4 cellular contexts compared by ENCODE assay signal in the genomic region with DNA sequence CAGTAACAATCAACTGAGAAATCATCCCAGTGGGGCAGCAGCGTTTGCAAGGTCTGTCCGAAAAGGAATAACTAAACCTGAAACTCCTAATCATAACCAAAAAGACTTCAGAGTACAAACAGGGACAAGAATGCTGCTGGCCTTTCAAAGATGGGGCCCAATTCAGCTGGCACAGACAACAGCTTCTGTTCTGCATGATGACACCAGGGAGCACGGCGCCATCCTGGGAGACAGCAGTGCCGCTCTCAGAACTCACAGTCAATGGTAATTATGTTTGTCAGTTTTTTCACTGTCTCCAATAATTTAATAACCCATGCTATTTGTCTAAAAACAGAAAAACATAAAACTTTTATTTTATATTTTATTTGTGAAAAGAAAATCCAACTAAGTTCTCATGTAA.
"Had no signal": no experiment of that assay in that cellular context is flagged by ENCODE, and none has a peak within 500 bp of the region (broad histone marks: within the 10 kb centered on the region; RNA-seq: fewer than 3 reads in every experiment).

No MANE protein-coding gene starts in this region.

- H3K4me3 ChIP-seq: GM23338 had no signal

- DNase-seq: H9, HCEC 1CT, IMR-90 had no signal

- H3K27ac Mint-ChIP-seq: GM23338, H9 had no signal

- ATAC-seq: GM23338 had no signal

- H3K4me3 Mint-ChIP-seq: GM23338, H9 had no signal

- H3K4me1 Mint-ChIP-seq: H9 had no signal

- H3K9me3 Mint-ChIP-seq: GM23338, H9 had no signal
